ENCODE assay signal across 25 cellular contexts in genomic region chr4:168441412-168441811, GRCh38. TPM values are rescaled to one million over a fixed set of nuclear protein-coding genes. Genes with fewer than 3 reads are reported as not detected.
A peak's percentile ranks its signal among the peaks of the same experiment; 100 is the strongest.
DNase-seq lines count a peak whose midpoint lies in the region; ATAC-seq, FAIRE-seq and TF ChIP-seq lines count a peak whose summit lies in the region.
"Had no signal": no experiment of that assay in that cellular context is flagged by ENCODE, and none has a peak within 500 bp of the region (broad histone marks: within the 10 kb centered on the region; RNA-seq: fewer than 3 reads in every experiment).

No MANE protein-coding gene starts in this region.

- H3K79me2 ChIP-seq in keratinocyte (ENCODE audit: control insufficient read depth, insufficient read depth, low read length), result no peaks in the 10 kb centered on the region

- TF ChIP-seq CTCF in Calu3 (IDR thresholded peaks at IDR 0.05; ENCODE audit: unreplicated experiment) (no peak), keratinocyte (optimal IDR thresholded peaks at IDR 0.05 in 1 of 3, IDR thresholded peaks at IDR 0.05 in 1 of 3, conservative IDR thresholded peaks at IDR 0.05 in 1 of 3; ENCODE audit: extremely low read depth in 1 of 3, insufficient read depth in 2 of 3, low read length in 3 of 3) (no peak)

- intact Hi-C loops in activated CD4-positive, alpha-beta T cell treated with anti-CD3 and anti-CD28 coated beads for 36 hours (cut with DNase I, micrococcal nuclease), result no loop called here
- intact Hi-C loops in Calu3 (cut with micrococcal nuclease; ENCODE audit: unreplicated experiment), result no loop called here
- intact Hi-C loops in Right ventricle myocardium superior (cut with DNase I), result no loop called here
- intact Hi-C loops in posterior vena cava (cut with DNase I), result no loop called here

- no peaks in the 10 kb centered on the region for H4K20me1 ChIP-seq in keratinocyte (ENCODE audit: control insufficient read depth, extremely low read depth, insufficient read depth, low read length)

- H3K4me1 ChIP-seq in keratinocyte (ENCODE audit: control insufficient read depth, extremely low read depth, insufficient read depth, low read length), result peaks cover 14% of the 10 kb centered on the region
- H3K4me1 ChIP-seq: HAP-1, lower lobe of right lung, tibial artery had no signal

- no peaks in the 10 kb centered on the region for H3K9me3 ChIP-seq in keratinocyte (ENCODE audit: control insufficient read depth, low read depth, low read length)
- H3K9me3 ChIP-seq: BE2C, HAP-1, lower lobe of right lung, mucosa of descending colon, tibial artery had no signal

- H3K36me3 Mint-ChIP-seq in activated CD4-positive, alpha-beta T cell treated with anti-CD3 and anti-CD28 coated beads for 36 hours (ENCODE audit: low read depth), result peaks cover 24% of the 10 kb centered on the region
- H3K36me3 Mint-ChIP-seq in Calu3 (ENCODE audit: insufficient read depth, unreplicated experiment), result peaks cover 13% of the 10 kb centered on the region
- H3K36me3 Mint-ChIP-seq: brain had no signal

- H3K9me3 Mint-ChIP-seq in activated CD4-positive, alpha-beta T cell treated with anti-CD3 and anti-CD28 coated beads for 36 hours (ENCODE audit: low read depth), result no peaks in the 10 kb centered on the region
- no peaks in the 10 kb centered on the region for H3K9me3 Mint-ChIP-seq in Calu3 (ENCODE audit: low read depth, unreplicated experiment)
- H3K9me3 Mint-ChIP-seq: brain had no signal

- H3K27ac Mint-ChIP-seq in activated CD4-positive, alpha-beta T cell treated with anti-CD3 and anti-CD28 coated beads for 36 hours, result no peak overlapping the region
- H3K27ac Mint-ChIP-seq in Calu3 (ENCODE audit: unreplicated experiment), result peak overlapping the region; percentile 77

- FAIRE-seq in RCC 7860 (lab: Jason Lieb, UNC) (peak; percentile 4), keratinocyte (lab: Jason Lieb, UNC) (no peak)
- FAIRE-seq: GM19239 had no signal

- no peaks in the 10 kb centered on the region for H3K27me3 Mint-ChIP-seq in activated CD4-positive, alpha-beta T cell treated with anti-CD3 and anti-CD28 coated beads for 36 hours
- H3K27me3 Mint-ChIP-seq in Calu3 (ENCODE audit: unreplicated experiment), result no peaks in the 10 kb centered on the region
- H3K27me3 Mint-ChIP-seq: brain had no signal

- H2AFZ ChIP-seq in keratinocyte (ENCODE audit: control insufficient read depth, low read length), result no peak overlapping the region

- dilution Hi-C loops in keratinocyte (cut with MboI; ENCODE audit: extremely low pct_ligation_motif_present, low sequenced_read_pairs), result no loop called here

- CTCF ChIA-PET in activated CD4-positive, alpha-beta T cell treated with anti-CD3 and anti-CD28 coated beads for 36 hours (lab: Charles Lee), result interaction anchor here (0.6 kb wide), 2 partner anchors 27 to 85 kb away, joined by 3 to 4 read pairs; no protein-coding TSS in a partner anchor
- CTCF ChIA-PET in Calu3 (lab: Charles Lee), result no interaction called here

- H3K9ac ChIP-seq in keratinocyte (ENCODE audit: control insufficient read depth, extremely low read depth, insufficient read depth, low read length), result no peak overlapping the region

- no peaks in the 10 kb centered on the region for H3K9me1 ChIP-seq in keratinocyte (ENCODE audit: control insufficient read depth, extremely low read depth, insufficient read depth, low read length)

- no peaks in the 10 kb centered on the region for H3K27me3 ChIP-seq in keratinocyte (ENCODE audit: control insufficient read depth, extremely low read depth, insufficient read depth, low read length)
- H3K27me3 ChIP-seq: BE2C, MG63, tibial artery had no signal

- H3K36me3 ChIP-seq in keratinocyte (ENCODE audit: control insufficient read depth in 2 of 2, extremely low read depth in 1 of 2, insufficient read depth in 2 of 2, low read length in 2 of 2), result peaks cover 0 to 4% of the 10 kb centered on the region in 2 experiments
- H3K36me3 ChIP-seq: BE2C, HAP-1 had no signal

- POLR2A ChIA-PET in activated CD4-positive, alpha-beta T cell treated with anti-CD3 and anti-CD28 coated beads for 36 hours (lab: Charles Lee), result no interaction called here

- peak overlapping the region; percentile 40 for H3K27ac ChIP-seq in keratinocyte (ENCODE audit: control insufficient read depth, insufficient read depth, low read length)
- H3K27ac ChIP-seq: lower lobe of right lung, tibial artery, VCaP had no signal

- H3K4me3 ChIP-seq in keratinocyte (ENCODE audit: control insufficient read depth in 2 of 3, extremely low read depth in 1 of 3, insufficient read depth in 2 of 3, low read depth in 1 of 3, low read length in 3 of 3), result no peak overlapping the region
- H3K4me3 ChIP-seq: HAP-1, lower lobe of right lung, MG63, mucosa of descending colon, tibial artery had no signal

- DNase-seq in activated CD4-positive, alpha-beta T cell treated with anti-CD3 and anti-CD28 coated beads for 36 hours, result no peak
- no peak for DNase-seq in activated CD4-positive, alpha-beta T cell treated with anti-CD3 and anti-CD28 coated beads for 48 hours
- no peak for DNase-seq in Calu3
- no peak for DNase-seq in RCC 7860 (ENCODE audit: low spot score)
- DNase-seq in keratinocyte (ENCODE audit: low read depth, low spot score), result no peak
- no peak for DNase-seq in Right ventricle myocardium superior
- DNase-seq in HPDE6-E6E7 (ENCODE audit: extremely low spot score), result no peak
- no peak for DNase-seq in posterior vena cava (ENCODE audit: low spot score)
- DNase-seq: activated CD8-positive, alpha-beta memory T cell treated with anti-CD3 and anti-CD28 coated beads, Interleukin-2, amount 50 U/mL, for 4 hours; BE2C; DMS53; GDM1; lower lobe of right lung; MG63; mucosa of descending colon; NCI-H1436; NCI-H2107; SIG-M5; T-helper 9 cell; tibial artery had no signal

- peak; percentile 51 for ATAC-seq in activated CD4-positive, alpha-beta T cell treated with anti-CD3 and anti-CD28 coated beads for 36 hours
- ATAC-seq in Right ventricle myocardium superior (ENCODE audit: poor library complexity), result no peak
- ATAC-seq: lower lobe of right lung, mucosa of descending colon had no signal

- no peak overlapping the region for H3K4me2 ChIP-seq in keratinocyte (ENCODE audit: control insufficient read depth, extremely low read depth, insufficient read depth, low read depth, low read length)

- H3K4me1 Mint-ChIP-seq in activated CD4-positive, alpha-beta T cell treated with anti-CD3 and anti-CD28 coated beads for 36 hours, result peaks cover 16% of the 10 kb centered on the region
- H3K4me1 Mint-ChIP-seq in Calu3 (ENCODE audit: low read depth, unreplicated experiment), result peaks cover 22% of the 10 kb centered on the region
- H3K4me1 Mint-ChIP-seq: brain had no signal

- H3K4me3 Mint-ChIP-seq in activated CD4-positive, alpha-beta T cell treated with anti-CD3 and anti-CD28 coated beads for 36 hours, result no peak overlapping the region
- H3K4me3 Mint-ChIP-seq in Calu3 (ENCODE audit: low read depth, unreplicated experiment), result no peak overlapping the region
- H3K4me3 Mint-ChIP-seq: brain, nephron had no signal

- BruUV-seq in Calu3 (replicated peaks; lab: Mats Ljungman, UMichigan), result no TSS peak

RNA-seq across cellular contexts. Expression of gene DDX60L, which starts 38.9 kb away (rescaled TPM):
- 1 to 10 TPM; 5.9 to 6.7 TPM for total RNA-seq in activated CD4-positive, alpha-beta T cell treated with anti-CD3 and anti-CD28 coated beads for 36 hours
- total RNA-seq in Calu3 (2022), result 32.5 and 73.2 TPM in 2 replicates
- 20.9 to 33.6 TPM (median 23.2 TPM) in 3 replicates for polyA plus RNA-seq in keratinocyte
- polyA plus RNA-seq in keratinocyte (2011; ENCODE audit: low read depth), result 3.1 TPM
- 7.2 and 18.2 TPM in 2 replicates for polyA plus RNA-seq in keratinocyte (2011; cell fraction: cytosol; rRNA removed)
- polyA plus RNA-seq in keratinocyte (2011; cell fraction: nucleus; rRNA removed), result 37.2 and 49.9 TPM in 2 replicates
- polyA plus RNA-seq in keratinocyte (2012; ENCODE audit: low replicate concordance), result 2.8 and 19.9 TPM in 2 replicates
- polyA minus RNA-seq in keratinocyte, result 12.6 to 43.9 TPM (median 28.2 TPM) in 3 replicates
- 14.4 TPM for polyA minus RNA-seq in keratinocyte (2011; cell fraction: cytosol; rRNA and poly(A)+ RNA removed)
- 66.7 and 96.2 TPM in 2 replicates for polyA minus RNA-seq in keratinocyte (2011; cell fraction: nucleus; rRNA and poly(A)+ RNA removed)
- total RNA-seq in Right ventricle myocardium superior, result 8.5 TPM
- total RNA-seq in posterior vena cava, result 10 to 100 TPM; 19.4 to 22.3 TPM

RNA-seq across cellular contexts. Expression of gene PALLD, which starts 55.4 kb away (rescaled TPM):
- 10 to 100 TPM in 1 of 2 experiments, 1 to 10 TPM in 1; 9.5 to 11.0 TPM for total RNA-seq in activated CD4-positive, alpha-beta T cell treated with anti-CD3 and anti-CD28 coated beads for 36 hours
- total RNA-seq in Calu3 (2022), result 13.1 and 27.6 TPM in 2 replicates
- polyA plus RNA-seq in keratinocyte, result 83.5 to 152 TPM (median 136 TPM) in 3 replicates
- polyA plus RNA-seq in keratinocyte (2011; ENCODE audit: low read depth), result 223 TPM
- polyA plus RNA-seq in keratinocyte (2011; cell fraction: cytosol; rRNA removed), result 142 and 178 TPM in 2 replicates
- 226 and 245 TPM in 2 replicates for polyA plus RNA-seq in keratinocyte (2011; cell fraction: nucleus; rRNA removed)
- 131 and 170 TPM in 2 replicates for polyA plus RNA-seq in keratinocyte (2012; ENCODE audit: low replicate concordance)
- polyA minus RNA-seq in keratinocyte, result 116 to 231 TPM (median 181 TPM) in 3 replicates
- polyA minus RNA-seq in keratinocyte (2011; cell fraction: cytosol; rRNA and poly(A)+ RNA removed), result 139 TPM
- 133 and 295 TPM in 2 replicates for polyA minus RNA-seq in keratinocyte (2011; cell fraction: nucleus; rRNA and poly(A)+ RNA removed)
- 979 TPM for total RNA-seq in Right ventricle myocardium superior
- total RNA-seq in posterior vena cava, result 100 to 1,000 TPM; 649 to 791 TPM

Comparison
In these comparisons a context has a peak if more than half of its experiments do, and no peak if none do; other contexts are left out.
1. RNA of gene PALLD, which starts 55.4 kb away (total RNA-seq): 979 TPM in Right ventricle myocardium superior (single experiment) and 649 to 791 TPM in posterior vena cava; 13.1 to 27.6 TPM in Calu3 and 9.5 to 11.0 TPM in activated CD4-positive, alpha-beta T cell treated with anti-CD3 and anti-CD28 coated beads for 36 hours; every median in the first group is over 10 times any median in the second.